ENCODE assay signal across 11 cellular contexts in genomic region chr17:47072881-47073280, GRCh38.
A peak's percentile ranks its signal among the peaks of the same experiment; 100 is the strongest.
DNase-seq lines count a peak whose midpoint lies in the region; ATAC-seq and TF ChIP-seq lines count a peak whose summit lies in the region.
"Had no signal": no experiment of that assay in that cellular context is flagged by ENCODE, and none has a peak within 500 bp of the region (broad histone marks: within the 10 kb centered on the region; RNA-seq: fewer than 3 reads in every experiment).

No MANE protein-coding gene starts in this region.

- ATAC-seq in omental fat pad (ENCODE audit: low FRiP score): no peak
- ATAC-seq: left colon had no signal

- no peak overlapping the region for H3K4me3 Mint-ChIP-seq in osteocyte (ENCODE audit: unreplicated experiment)

- H3K36me3 Mint-ChIP-seq in osteocyte (ENCODE audit: unreplicated experiment): no peaks in the 10 kb centered on the region

- peak overlapping the region; percentile 74 for H3K27ac Mint-ChIP-seq in osteocyte (ENCODE audit: unreplicated experiment)

- peaks cover 20% of the 10 kb centered on the region for H3K4me1 Mint-ChIP-seq in osteocyte (ENCODE audit: unreplicated experiment)

- no peaks in the 10 kb centered on the region for H3K9me3 Mint-ChIP-seq in osteocyte (ENCODE audit: unreplicated experiment)

- TF ChIP-seq CTCF in osteocyte (IDR thresholded peaks at IDR 0.05): no peak
- TF ChIP-seq CTCF in omental fat pad (IDR thresholded peaks at IDR 0.05): no peak

- peak in 2 of 3 experiments; percentile 6 to 18 for DNase-seq in NCI-H1417 (lab: John Stamatoyannopoulos, UW)
- no peak for DNase-seq in NCI-H1417 treated with DMSO at 0.1 percent for 48 hours (lab: John Stamatoyannopoulos, UW)
- peak; percentile 90 to 95 for DNase-seq in NCI-H524 (lab: John Stamatoyannopoulos, UW)
- peak; percentile 19 for DNase-seq in cerebellar cortex (ENCODE audit: low spot score)
- no peak for DNase-seq in osteocyte (ENCODE audit: extremely low spot score, unreplicated experiment)
- no peak for DNase-seq in NCI-H446 (lab: John Stamatoyannopoulos, UW)
- no peak for DNase-seq in omental fat pad (ENCODE audit: low spot score)
- DNase-seq in NCI-H187 (lab: John Stamatoyannopoulos, UW): no peak
- DNase-seq: GF-D8, NCI-H187 treated with DMSO at 0.1 percent for 48 hours had no signal

- no peaks in the 10 kb centered on the region for H3K27me3 Mint-ChIP-seq in osteocyte (ENCODE audit: unreplicated experiment)

Comparison
In these comparisons a context has a peak if more than half of its experiments do, and no peak if none do; other contexts are left out.
1. DNase-seq: peak in NCI-H1417 (2 of 3), NCI-H524 (2 of 2) and cerebellar cortex (single experiment); none in NCI-H1417 treated with DMSO at 0.1 percent for 48 hours (single experiment), osteocyte (single experiment), NCI-H446 (0 of 2), omental fat pad (single experiment) and NCI-H187 (0 of 2).